16 cellular contexts compared by ENCODE assay signal in the genomic region with DNA sequence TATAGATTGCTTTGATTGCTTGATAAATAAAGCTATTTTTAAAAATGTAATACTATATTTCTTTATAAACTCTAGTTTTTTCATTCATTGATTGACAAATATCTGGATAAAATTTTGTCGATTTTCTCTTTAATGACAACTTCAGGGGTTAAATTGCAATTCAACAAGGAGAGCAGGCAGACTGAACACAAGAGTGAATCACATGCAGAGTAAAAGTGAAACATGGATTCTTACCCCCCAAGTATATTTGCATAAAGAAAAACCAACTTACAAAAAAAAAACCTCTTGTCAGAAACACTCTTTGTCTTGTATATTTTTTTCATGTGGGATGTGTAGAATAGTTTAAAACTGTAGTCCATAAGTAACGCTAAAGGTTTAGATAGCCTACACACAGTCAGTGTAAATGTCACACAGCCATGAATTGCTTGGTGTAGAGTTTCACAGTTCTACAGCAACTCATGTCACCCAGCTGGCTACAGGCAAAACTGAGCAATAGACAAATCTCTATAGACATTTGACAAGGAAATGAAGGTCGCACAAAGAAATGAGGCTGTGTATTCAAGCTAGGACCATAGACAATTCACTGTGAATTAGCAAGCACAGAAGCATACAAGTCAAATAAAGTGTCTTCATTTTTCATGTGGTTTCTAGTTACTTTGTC.
"Had no signal": no experiment of that assay in that cellular context is flagged by ENCODE, and none has a peak within 500 bp of the region (broad histone marks: within the 10 kb centered on the region; RNA-seq: fewer than 3 reads in every experiment).

No MANE protein-coding gene starts in this region.

- H3K27ac ChIP-seq: lower lobe of right lung, ovary, tibial nerve, vagina had no signal

- H3K27me3 Mint-ChIP-seq: activated CD4-positive, alpha-beta T cell treated with anti-CD3 and anti-CD28 coated beads, Interleukin-2, amount 10 ng/mL, durations not matched to agents 7 days and 5 days; activated naive CD4-positive, alpha-beta T cell treated with anti-CD3 and anti-CD28 coated beads, Interleukin-2, amount 10 ng/mL, durations not matched to agents 7 days and 5 days; central memory CD8-positive, alpha-beta T cell; stimulated activated naive B cell treated with anti-CD40 and anti-IgM and Interleukin-4, amounts not matched to agents 10 μg/mL and 1 μg/mL and 100 μg/mL, for 72 hours had no signal

- H3K27ac Mint-ChIP-seq: activated CD4-positive, alpha-beta T cell treated with anti-CD3 and anti-CD28 coated beads, Interleukin-2, amount 10 ng/mL, durations not matched to agents 7 days and 5 days; activated CD8-positive, alpha-beta T cell treated with anti-CD3 and anti-CD28 coated beads, Interleukin-2, amount 10 ng/mL, durations not matched to agents 7 days and 5 days; activated naive CD4-positive, alpha-beta T cell treated with anti-CD3 and anti-CD28 coated beads, Interleukin-2, amount 10 ng/mL, durations not matched to agents 7 days and 5 days; naive thymus-derived CD8-positive, alpha-beta T cell; stimulated activated naive B cell treated with anti-CD40 and anti-IgM and Interleukin-4, amounts not matched to agents 10 μg/mL and 1 μg/mL and 100 μg/mL, for 72 hours had no signal

- H3K36me3 ChIP-seq: gastroesophageal sphincter, lower lobe of right lung, ovary, tibial nerve, vagina had no signal

- H3K27me3 ChIP-seq: gastroesophageal sphincter, ovary, tibial nerve, vagina had no signal

- H3K4me3 Mint-ChIP-seq: activated CD4-positive, alpha-beta T cell treated with anti-CD3 and anti-CD28 coated beads, Interleukin-2, amount 10 ng/mL, durations not matched to agents 7 days and 5 days; activated CD8-positive, alpha-beta T cell treated with anti-CD3 and anti-CD28 coated beads, Interleukin-2, amount 10 ng/mL, durations not matched to agents 7 days and 5 days; activated naive CD4-positive, alpha-beta T cell treated with anti-CD3 and anti-CD28 coated beads, Interleukin-2, amount 10 ng/mL, durations not matched to agents 7 days and 5 days; activated T-cell treated with anti-CD3 and anti-CD28 coated beads, Interleukin-2, amount 50 U/mL, for 4 hours; central memory CD8-positive, alpha-beta T cell; naive thymus-derived CD8-positive, alpha-beta T cell; stimulated activated naive B cell treated with anti-CD40 and anti-IgM and Interleukin-4, amounts not matched to agents 10 μg/mL and 1 μg/mL and 100 μg/mL, for 72 hours had no signal

- H3K9me3 Mint-ChIP-seq: activated CD4-positive, alpha-beta T cell treated with anti-CD3 and anti-CD28 coated beads, Interleukin-2, amount 10 ng/mL, durations not matched to agents 7 days and 5 days; activated naive CD4-positive, alpha-beta T cell treated with anti-CD3 and anti-CD28 coated beads, Interleukin-2, amount 10 ng/mL, durations not matched to agents 7 days and 5 days; activated T-cell treated with anti-CD3 and anti-CD28 coated beads, Interleukin-2, amount 50 U/mL, for 4 hours; central memory CD8-positive, alpha-beta T cell had no signal

- H3K36me3 Mint-ChIP-seq: activated naive CD4-positive, alpha-beta T cell treated with anti-CD3 and anti-CD28 coated beads, Interleukin-2, amount 10 ng/mL, durations not matched to agents 7 days and 5 days; naive thymus-derived CD8-positive, alpha-beta T cell had no signal

- ATAC-seq: activated CD4-positive, CD25-positive, alpha-beta regulatory T cell treated with anti-CD3 and anti-CD28 coated beads, Interleukin-2, amount 50 U/mL, for 24 hours; activated CD8-positive, alpha-beta T cell treated with anti-CD3 and anti-CD28 coated beads, Interleukin-2, amount 10 ng/mL, durations not matched to agents 7 days and 5 days; activated T-cell treated with anti-CD3 and anti-CD28 coated beads, Interleukin-2, amount 50 U/mL, for 4 hours; esophagus mucosa; naive thymus-derived CD8-positive, alpha-beta T cell; stimulated activated naive B cell treated with anti-CD40 and anti-IgM and Interleukin-4, amounts not matched to agents 10 μg/mL and 1 μg/mL and 100 μg/mL, for 72 hours had no signal

- H3K4me1 Mint-ChIP-seq: activated CD4-positive, alpha-beta T cell treated with anti-CD3 and anti-CD28 coated beads, Interleukin-2, amount 10 ng/mL, durations not matched to agents 7 days and 5 days; activated naive CD4-positive, alpha-beta T cell treated with anti-CD3 and anti-CD28 coated beads, Interleukin-2, amount 10 ng/mL, durations not matched to agents 7 days and 5 days; central memory CD8-positive, alpha-beta T cell; naive thymus-derived CD8-positive, alpha-beta T cell; stimulated activated naive B cell treated with anti-CD40 and anti-IgM and Interleukin-4, amounts not matched to agents 10 μg/mL and 1 μg/mL and 100 μg/mL, for 72 hours had no signal

- DNase-seq: activated CD4-positive, alpha-beta T cell treated with anti-CD3 and anti-CD28 coated beads, Interleukin-2, amount 10 ng/mL, durations not matched to agents 7 days and 5 days; activated CD8-positive, alpha-beta T cell treated with anti-CD3 and anti-CD28 coated beads, Interleukin-2, amount 10 ng/mL, durations not matched to agents 7 days and 5 days; activated effector memory CD4-positive, alpha-beta T cell treated with Interleukin-2 at 50 U/mL for 16 hours; activated naive CD4-positive, alpha-beta T cell treated with anti-CD3 and anti-CD28 coated beads, Interleukin-2, amount 10 ng/mL, durations not matched to agents 7 days and 5 days; activated T-cell treated with anti-CD3 and anti-CD28 coated beads, Interleukin-2, amount 50 U/mL, for 4 hours; lower lobe of right lung; naive thymus-derived CD8-positive, alpha-beta T cell; stimulated activated naive B cell treated with anti-CD40 and anti-IgM and Interleukin-4, amounts not matched to agents 10 μg/mL and 1 μg/mL and 100 μg/mL, for 72 hours had no signal

- H3K4me3 ChIP-seq: coronary artery, gastroesophageal sphincter, lower lobe of right lung, ovary, tibial nerve, vagina had no signal

- H3K9me3 ChIP-seq: gastroesophageal sphincter, lower lobe of right lung, ovary, tibial nerve, vagina had no signal
